Comparison of ENCODE assay signal across 13 cellular contexts in the genomic region with DNA sequence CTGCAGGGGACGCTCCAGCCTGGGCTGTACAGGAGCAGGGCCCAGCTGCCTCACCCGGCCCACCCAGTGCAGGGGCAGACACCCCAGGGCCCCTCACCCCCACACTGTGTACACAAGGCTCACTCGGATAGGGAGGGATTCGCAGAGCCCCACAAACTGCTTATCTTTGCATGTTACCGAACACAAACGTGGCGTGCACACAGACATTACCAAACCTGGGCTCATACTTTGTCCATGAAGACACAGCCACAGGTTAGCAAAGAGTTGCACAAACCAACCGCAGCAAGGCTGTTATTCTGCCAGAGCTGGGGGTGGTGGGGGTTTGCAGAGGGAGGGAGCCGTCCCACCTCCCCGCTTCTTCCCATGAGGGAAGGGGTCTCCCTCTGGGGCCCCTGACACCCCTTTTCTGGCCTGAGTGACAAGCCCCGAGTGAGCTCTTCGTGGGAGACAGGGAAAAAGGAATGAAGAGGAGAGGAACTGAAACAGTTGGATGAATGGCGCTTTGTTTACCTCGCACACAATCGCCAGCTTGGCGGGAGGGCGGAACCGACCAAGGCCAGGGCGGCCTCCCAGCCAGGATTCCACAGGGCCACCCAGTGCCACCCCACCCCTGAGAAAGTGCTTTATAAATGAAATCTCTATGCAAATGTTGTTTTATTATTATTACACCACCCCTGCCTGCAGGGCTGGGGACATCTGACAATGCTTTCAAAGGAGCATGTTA. TPM values are rescaled to one million over a fixed set of nuclear protein-coding genes. Genes with fewer than 3 reads are reported as not detected.
A peak's percentile ranks its signal among the peaks of the same experiment; 100 is the strongest.
DNase-seq lines count a peak whose midpoint lies in the region; ATAC-seq and TF ChIP-seq lines count a peak whose summit lies in the region.
"Had no signal": no experiment of that assay in that cellular context is flagged by ENCODE, and none has a peak within 500 bp of the region (broad histone marks: within the 10 kb centered on the region; RNA-seq: fewer than 3 reads in every experiment).

No MANE protein-coding gene starts in this region.

- H2AK5ac ChIP-seq in trophoblast cell (ENCODE audit: low read length) = no peak overlapping the region

- H2BK12ac ChIP-seq in trophoblast cell (ENCODE audit: low read length) = peak overlapping the region; percentile 51

- H3K79me2 ChIP-seq in trophoblast cell (ENCODE audit: control insufficient read depth, insufficient read depth, low read length, poor library complexity) = no peaks in the 10 kb centered on the region

- H3K27me3 ChIP-seq in HL-60 (ENCODE audit: insufficient read depth, poor library complexity, severe bottlenecking) (no peaks in the 10 kb centered on the region), SJCRH30 (no peaks in the 10 kb centered on the region), trophoblast cell (ENCODE audit: insufficient read depth, low read length) (no peaks in the 10 kb centered on the region)
- H3K27me3 ChIP-seq: right atrium auricular region had no signal

- no peak overlapping the region for H4K12ac ChIP-seq in trophoblast cell (ENCODE audit: low read depth, low read length)

- peak; percentile 57 to 97 for DNase-seq in HL-60 (ENCODE audit: low read depth in 1 of 2, low spot score in 1 of 2)
- peak; percentile 72 to 81 for DNase-seq in SJCRH30
- DNase-seq in hypothalamus (lab: John Stamatoyannopoulos, UW) = peak in 40 of 51 donors; percentile 24 to 79 (median 58)
- DNase-seq in trophoblast cell = no peak
- no peak for DNase-seq in retina
- no peak for DNase-seq in stimulated activated CD4-positive, alpha-beta T cell treated with anti-CD3 and anti-CD28 coated beads, Interleukin-4, amount 100 ng/mL, for 1 hour
- DNase-seq: activated T-cell treated with anti-CD3 and anti-CD28 coated beads for 4 hours, DND-41, RPMI8226 had no signal

- H3K4me1 ChIP-seq in SJCRH30 (peaks cover 16% of the 10 kb centered on the region), trophoblast cell (ENCODE audit: control insufficient read depth in 1 of 2, insufficient read depth in 2 of 2, low read length in 2 of 2) (peaks cover 0 to 3% of the 10 kb centered on the region in 2 experiments)
- H3K4me1 ChIP-seq: right atrium auricular region had no signal

- H4K91ac ChIP-seq in trophoblast cell (ENCODE audit: low read depth, low read length) = no peak overlapping the region

- H3K4me3 ChIP-seq in HL-60 (replicated peaks; ENCODE audit: insufficient read depth, low read length) (no peak overlapping the region), SJCRH30 (peak overlapping the region; percentile 42), trophoblast cell (ENCODE audit: low read depth, low read length) (no peak overlapping the region)
- H3K4me3 ChIP-seq: right atrium auricular region had no signal

- no peak overlapping the region for H2AFZ ChIP-seq in trophoblast cell (ENCODE audit: insufficient read depth, low read length, poor library complexity)

- no peak for ATAC-seq in GM21786 (IDR thresholded peaks at IDR 0.05; ENCODE audit: unreplicated experiment)
- no peak for ATAC-seq in GM19397 (IDR thresholded peaks at IDR 0.05; ENCODE audit: unreplicated experiment)

- H3K36me3 ChIP-seq in SJCRH30 (no peaks in the 10 kb centered on the region), trophoblast cell (ENCODE audit: control insufficient read depth in 1 of 2, insufficient read depth in 2 of 2, low read length in 2 of 2) (no peaks in the 10 kb centered on the region)
- H3K36me3 ChIP-seq: right atrium auricular region had no signal

- no peak overlapping the region for H4K8ac ChIP-seq in trophoblast cell (ENCODE audit: low read depth, low read length)

- no peak overlapping the region for H3K4ac ChIP-seq in trophoblast cell (ENCODE audit: low read depth, low read length)

- H3K18ac ChIP-seq in trophoblast cell (ENCODE audit: low read length) = no peak overlapping the region

- H3K4me2 ChIP-seq in trophoblast cell (ENCODE audit: low read length) = no peak overlapping the region

- H3K9me3 ChIP-seq in SJCRH30 (replicated peaks) (no peaks in the 10 kb centered on the region), trophoblast cell (ENCODE audit: insufficient read depth, low read depth, low read length) (peaks cover 2% of the 10 kb centered on the region)
- H3K9me3 ChIP-seq: right atrium auricular region had no signal

- H3K27ac ChIP-seq in HL-60 (replicated peaks) (peak overlapping the region; percentile 97), SJCRH30 (peak overlapping the region; percentile 58), trophoblast cell (ENCODE audit: low read depth, low read length) (no peak overlapping the region)
- H3K27ac ChIP-seq: right atrium auricular region had no signal

- WGBS in trophoblast cell (ENCODE audit: extremely low coverage, insufficient coverage, insufficient read length) = no CpG with 5 or more reads among the region's 19 CpGs

- H3K9ac ChIP-seq in trophoblast cell (ENCODE audit: low read length) = no peak overlapping the region

- no peaks in the 10 kb centered on the region for H3K79me1 ChIP-seq in trophoblast cell (ENCODE audit: low read length)

- H3K23ac ChIP-seq in trophoblast cell (ENCODE audit: low read length) = no peak overlapping the region

- H2BK5ac ChIP-seq in trophoblast cell (ENCODE audit: low read depth, low read length, poor library complexity) = no peak overlapping the region

- H3K14ac ChIP-seq in trophoblast cell (ENCODE audit: low read length) = no peak overlapping the region

- H2BK120ac ChIP-seq in trophoblast cell (ENCODE audit: insufficient read depth, low read length, poor library complexity) = no peak overlapping the region

- TF ChIP-seq CTCF in HL-60 (IDR thresholded peaks at IDR 0.05; ENCODE audit: insufficient read depth, low read length) = no peak

RNA-seq across cellular contexts. Expression of a gene that starts 0.4 kb away (rescaled TPM):
- total RNA-seq in SJCRH30 (2014; rRNA removed; shearing (Covaris generic)) = not detected in 2 replicates
- polyA plus RNA-seq in trophoblast cell (2013) = not detected in 2 replicates
- total RNA-seq: right atrium auricular region, subcutaneous adipose tissue had no signal

RNA-seq across cellular contexts. Expression of a gene that starts 49.7 kb away (rescaled TPM):
- 21.7 and 22.2 TPM in 2 replicates for total RNA-seq in SJCRH30 (2014; rRNA removed; shearing (Covaris generic))
- 31.8 and 33.8 TPM in 2 replicates for polyA plus RNA-seq in trophoblast cell (2013)

Comparison
In these comparisons a context has a peak if more than half of its experiments do, and no peak if none do; other contexts are left out.
1. DNase-seq: peak in HL-60 (2 of 2), SJCRH30 (2 of 2) and hypothalamus (40 of 51); none in trophoblast cell (0 of 2), retina (single experiment) and stimulated activated CD4-positive, alpha-beta T cell treated with anti-CD3 and anti-CD28 coated beads, Interleukin-4, amount 100 ng/mL, for 1 hour (single experiment).